8 cellular contexts compared by ENCODE assay signal in the genomic region with DNA sequence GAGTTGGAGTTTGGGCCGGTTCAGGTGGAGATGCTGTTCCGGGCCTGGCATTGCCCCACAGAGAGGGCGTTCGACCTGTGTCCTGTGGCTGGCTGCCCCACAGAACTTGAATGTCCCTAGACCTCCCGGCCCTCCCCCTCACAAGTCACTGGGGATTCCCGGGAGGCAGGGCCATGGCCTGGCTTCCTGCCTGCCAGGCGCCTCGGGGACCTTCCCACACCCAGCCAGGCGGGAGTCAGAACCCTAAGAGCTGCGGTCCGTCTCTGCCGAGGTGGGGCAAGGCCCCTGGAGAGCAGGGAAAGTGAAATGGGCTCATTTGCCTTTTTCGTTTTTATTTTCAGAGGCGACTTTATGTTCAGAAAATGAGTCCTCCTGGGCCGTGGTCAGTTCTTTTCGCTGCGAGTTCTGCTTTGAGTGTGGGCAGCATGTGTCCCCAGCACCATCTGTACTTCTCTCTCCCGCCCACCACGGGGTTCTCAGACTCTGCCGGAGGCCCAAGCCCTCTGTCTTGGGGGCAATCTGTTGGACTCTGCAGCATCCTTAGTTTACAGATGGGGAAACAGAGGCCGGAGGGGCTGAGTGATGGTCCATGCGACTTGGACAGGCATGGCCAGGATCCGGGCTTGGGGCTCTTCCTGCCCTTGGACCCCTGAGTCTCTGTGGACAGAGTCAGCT. TPM values are rescaled to one million over a fixed set of nuclear protein-coding genes. Genes with fewer than 3 reads are reported as not detected.
DNase-seq lines count a peak whose midpoint lies in the region; ATAC-seq and TF ChIP-seq lines count a peak whose summit lies in the region.

No MANE protein-coding gene starts in this region.

- peaks cover 22% of the 10 kb centered on the region for H3K36me3 ChIP-seq in BE2C

- DNase-seq in T-helper 1 cell (peak in 4 of 5 donors; percentile 31 to 52 (median 36)), germinal center (ENCODE audit: low spot score) (peak; percentile 57), NCI-H524 treated with DMSO at 0.1 percent for 48 hours (lab: John Stamatoyannopoulos, UW) (no peak), NCI-H2171 treated with DMSO at 0.1 percent for 48 hours (lab: John Stamatoyannopoulos, UW) (no peak), BE2C (no peak)
- peak; percentile 58 for DNase-seq in stimulated activated CD4-positive, alpha-beta T cell treated with anti-CD3 and anti-CD28 coated beads, Interleukin-4, amount 100 ng/mL, for 24 hours

- peak overlapping the region; percentile 37; the same call in 1 of the 2 replicates for H3K4me3 ChIP-seq in GM08714 (ENCODE audit: low read length)
- no peak overlapping the region for H3K4me3 ChIP-seq in BE2C (ENCODE audit: low read depth, low read length)

- ATAC-seq in GM21619 (IDR thresholded peaks at IDR 0.05; ENCODE audit: unreplicated experiment) = peak; percentile 40

- peaks cover 15% of the 10 kb centered on the region for H3K4me1 ChIP-seq in BE2C

- TF ChIP-seq CTCF in BE2C (IDR thresholded peaks at IDR 0.05; ENCODE audit: low read depth, low read length) = no peak

- no peaks in the 10 kb centered on the region for H3K9me3 ChIP-seq in BE2C

- no peaks in the 10 kb centered on the region for H3K27me3 ChIP-seq in BE2C

RNA-seq across cellular contexts. Expression of a gene that starts 8.5 kb away (rescaled TPM):
- 24.9 TPM for polyA plus RNA-seq in BE2C (2012; ENCODE audit: insufficient read depth, insufficient read length, low read depth)

RNA-seq across cellular contexts. Expression of a gene that starts 48.7 kb away (rescaled TPM):
- 75.8 TPM for polyA plus RNA-seq in BE2C (2012; ENCODE audit: insufficient read depth, insufficient read length, low read depth)

Comparison
In these comparisons a context has a peak if more than half of its experiments do, and no peak if none do; other contexts are left out.
1. DNase-seq: peak in T-helper 1 cell (4 of 5), germinal center (single experiment) and stimulated activated CD4-positive, alpha-beta T cell treated with anti-CD3 and anti-CD28 coated beads, Interleukin-4, amount 100 ng/mL, for 24 hours (single experiment); none in NCI-H524 treated with DMSO at 0.1 percent for 48 hours (single experiment), NCI-H2171 treated with DMSO at 0.1 percent for 48 hours (single experiment) and BE2C (single experiment).